20 cellular contexts compared by ENCODE assay signal in genomic region chr20:17062712-17063111, GRCh38.
DNase-seq lines count a peak whose midpoint lies in the region; ATAC-seq, FAIRE-seq and TF ChIP-seq lines count a peak whose summit lies in the region.
"Had no signal": no experiment of that assay in that cellular context is flagged by ENCODE, and none has a peak within 500 bp of the region (broad histone marks: within the 10 kb centered on the region; RNA-seq: fewer than 3 reads in every experiment).

No MANE protein-coding gene starts in this region.

- intact Hi-C loops in HepG2 (cut with micrococcal nuclease; ENCODE audit: unreplicated experiment) (no loop called here), right lobe of liver (cut with DNase I) (no loop called here), K562 (cut with micrococcal nuclease) (no loop called here)

- no peaks in the 10 kb centered on the region for H3K36me3 ChIP-seq in HepG2 (replicated peaks in 1 of 2; ENCODE audit: control insufficient read depth in 1 of 2, insufficient read depth in 2 of 2, low read length in 2 of 2)
- no peaks in the 10 kb centered on the region for H3K36me3 ChIP-seq in right lobe of liver
- no peaks in the 10 kb centered on the region for H3K36me3 ChIP-seq in K562 (ENCODE audit: control insufficient read depth, insufficient read depth, low read length)
- H3K36me3 ChIP-seq: BE2C, BLaER1 had no signal

- H3K27me3 ChIP-seq in HepG2 (ENCODE audit: control insufficient read depth in 1 of 2, insufficient read depth in 2 of 2, low read length in 2 of 2) = no peaks in the 10 kb centered on the region
- H3K27me3 ChIP-seq in right lobe of liver = no peaks in the 10 kb centered on the region
- no peaks in the 10 kb centered on the region for H3K27me3 ChIP-seq in K562 (ENCODE audit: control insufficient read depth in 2 of 2, insufficient read depth in 2 of 2, low read length in 2 of 2)
- H3K27me3 ChIP-seq: BE2C, BLaER1 had no signal

- FAIRE-seq in HepG2 (lab: Jason Lieb, UNC) (no peak), K562 (lab: Jason Lieb, UNC) (no peak)
- FAIRE-seq: G401.6, GM12891, GM19239 had no signal

- 2% methylated on average over 1 of the region's 1 CpG for WGBS in HepG2 (ENCODE audit: low lambda C conversion rate)
- 20% methylated on average over 1 of the region's 1 CpG for WGBS in right lobe of liver (ENCODE audit: insufficient coverage, low coverage, low lambda C conversion rate, missing lambda C conversion rate)
- 0% methylated on average over 1 of the region's 1 CpG for WGBS in K562 (ENCODE audit: insufficient coverage, low coverage, missing lambda C conversion rate)

- CTCF ChIA-PET in HepG2 (lab: Yijun Ruan, JAX; ENCODE audit: low intra/inter-chr PET ratio, low total read pairs) = no interaction called here
- CTCF ChIA-PET in K562 (lab: Yijun Ruan, JAX; ENCODE audit: low intra/inter-chr PET ratio) = no interaction called here

- no peak for DNase-seq in HepG2 (ENCODE audit: low spot score)
- no peak for DNase-seq in right lobe of liver
- no peak for DNase-seq in K562 (ENCODE audit: extremely low read depth in 1 of 4, low spot score in 3 of 4)
- DNase-seq in DMS114 treated with DMSO at 0.1 percent for 48 hours (lab: John Stamatoyannopoulos, UW; ENCODE audit: unreplicated experiment) = no peak
- DNase-seq: ACHN; BE2C; C1 segment of cervical spinal cord; CD4-positive, alpha-beta memory T cell; CD4-positive, CD25-positive, alpha-beta regulatory T cell; CD8-positive, alpha-beta memory T cell; COR-L47; DMS 273 treated with DMSO at 0.1 percent for 48 hours; DMS79 treated with DMSO at 0.1 percent for 48 hours; GF-D8 had no signal

- TF ChIP-seq EP300 in HepG2 (IDR thresholded peaks at IDR 0.05; ENCODE audit: low read depth in 2 of 2, low read length in 2 of 2) (no peak), HepG2 (CRISPR knock-in tag; IDR thresholded peaks at IDR 0.05; ENCODE audit: borderline replicate concordance) (no peak), K562 (IDR thresholded peaks at IDR 0.05; ENCODE audit: low read length) (no peak)

- TF ChIP-seq POLR2A in HepG2 (IDR thresholded peaks at IDR 0.05; ENCODE audit: insufficient read depth in 1 of 2, low read depth in 2 of 2, low read length in 2 of 2) (no peak), right lobe of liver (IDR thresholded peaks at IDR 0.05) (no peak), K562 (conservative IDR thresholded peaks at IDR 0.05) (no peak)

- H3K79me2 ChIP-seq in HepG2 (ENCODE audit: insufficient read depth, low read length) (no peaks in the 10 kb centered on the region), K562 (ENCODE audit: control insufficient read depth, insufficient read depth, low read length) (no peaks in the 10 kb centered on the region)

- H4K20me1 ChIP-seq in HepG2 (ENCODE audit: insufficient read depth, low read length) = no peaks in the 10 kb centered on the region
- no peaks in the 10 kb centered on the region for H4K20me1 ChIP-seq in K562 (replicated peaks; ENCODE audit: control insufficient read depth, insufficient read depth, low read length)
- H4K20me1 ChIP-seq: BLaER1 had no signal

- H2AFZ ChIP-seq in HepG2 (ENCODE audit: low read length) (no peak overlapping the region), K562 (ENCODE audit: low read depth, low read length) (no peak overlapping the region)

- BruUV-seq in HepG2 (replicated peaks; lab: Mats Ljungman, UMichigan) = no TSS peak
- BruUV-seq in K562 (replicated peaks; lab: Mats Ljungman, UMichigan) = no TSS peak

- TF ChIP-seq CTCF in HepG2 (CRISPR knock-in tag; IDR thresholded peaks at IDR 0.05) (no peak), right lobe of liver (IDR thresholded peaks at IDR 0.05) (no peak), K562 (IDR thresholded peaks at IDR 0.05 in 2 of 3, conservative IDR thresholded peaks at IDR 0.05 in 1 of 3; ENCODE audit: insufficient read depth in 2 of 3, low read depth in 1 of 3, low read length in 3 of 3) (no peak)

- H3K9ac ChIP-seq in HepG2 (ENCODE audit: insufficient read depth, low read depth, low read length) (no peak overlapping the region), K562 (ENCODE audit: insufficient read depth in 1 of 2, low read depth in 2 of 2, low read length in 2 of 2) (no peak overlapping the region)
- H3K9ac ChIP-seq: BLaER1 had no signal

- H3K4me3 ChIP-seq in HepG2 (replicated peaks in 1 of 3; ENCODE audit: insufficient read depth in 1 of 3, low read depth in 2 of 3, low read length in 3 of 3) (no peak overlapping the region), right lobe of liver (no peak overlapping the region), K562 (no peak overlapping the region)
- H3K4me3 ChIP-seq: BLaER1 had no signal

- no peak for ATAC-seq in HepG2
- ATAC-seq in right lobe of liver = no peak
- no peak for ATAC-seq in K562
- ATAC-seq in HG03280 (IDR thresholded peaks at IDR 0.05; ENCODE audit: unreplicated experiment) = no peak

- H3K4me1 ChIP-seq in HepG2 (ENCODE audit: insufficient read depth, low read length) (no peaks in the 10 kb centered on the region), right lobe of liver (no peaks in the 10 kb centered on the region), K562 (replicated peaks in 1 of 2; ENCODE audit: control insufficient read depth in 2 of 2, insufficient read depth in 2 of 2, low read length in 2 of 2) (no peaks in the 10 kb centered on the region)
- H3K4me1 ChIP-seq: BE2C had no signal

- H3K27ac ChIP-seq in HepG2 (ENCODE audit: extremely low read length, insufficient read depth, low read length) (no peak overlapping the region), right lobe of liver (no peak overlapping the region), K562 (ENCODE audit: extremely low read depth, low read depth, low read length) (no peak overlapping the region)
- H3K27ac ChIP-seq: 22Rv1, BLaER1 had no signal

- H3K9me1 ChIP-seq in K562 (ENCODE audit: control insufficient read depth, insufficient read depth, low read length) = no peaks in the 10 kb centered on the region

- no peak overlapping the region for H3K4me2 ChIP-seq in HepG2 (ENCODE audit: low read depth, low read length)
- H3K4me2 ChIP-seq in K562 (ENCODE audit: insufficient read depth, low read length) = no peak overlapping the region
- H3K4me2 ChIP-seq: BLaER1 had no signal

- POLR2A ChIA-PET in HepG2 (lab: Yijun Ruan, JAX) (no interaction called here), K562 (lab: Yijun Ruan, JAX) (no interaction called here)

- no peak for TF ChIP-seq RAD21 in HepG2 (CRISPR knock-in tag; IDR thresholded peaks at IDR 0.05)
- no peak for TF ChIP-seq RAD21 in K562 (CRISPR knock-in tag; conservative IDR thresholded peaks at IDR 0.05 in 1 of 2, IDR thresholded peaks at IDR 0.05 in 1 of 2)

- H3K9me3 ChIP-seq in HepG2 (ENCODE audit: low read length) (peaks cover 36% of the 10 kb centered on the region), right lobe of liver (no peaks in the 10 kb centered on the region), K562 (replicated peaks; ENCODE audit: control insufficient read depth, insufficient read depth, low read depth, low read length) (no peaks in the 10 kb centered on the region)
- H3K9me3 ChIP-seq: BE2C had no signal

- in situ Hi-C loops in HepG2 (cut with HindIII; ENCODE audit: extremely low pct_ligation_motif_present, low pct_unique_long_range_greater_than_20kb) = no loop called here
- in situ Hi-C loops in K562 (cut with MboI) = no loop called here

TF ChIP-seq in HepG2, 621 proteins besides CTCF, POLR2A, EP300 and RAD21:
- no peak for TF ChIP-seq GPN1 (CRISPR knock-in tag; IDR thresholded peaks at IDR 0.05; ENCODE audit: borderline replicate concordance)
- TF ChIP-seq MAFK (conservative IDR thresholded peaks at IDR 0.05 in 1 of 2, IDR thresholded peaks at IDR 0.05 in 1 of 2; ENCODE audit: low read length in 2 of 2) = peak; percentile 98
- TF ChIP-seq MAFF (IDR thresholded peaks at IDR 0.05; ENCODE audit: low read depth, low read length) = peak; percentile 97
- no peak for TF ChIP-seq ZBTB3 (CRISPR knock-in tag; IDR thresholded peaks at IDR 0.05; ENCODE audit: borderline replicate concordance, low read depth)
- TF ChIP-seq ZNF335 (CRISPR knock-in tag; IDR thresholded peaks at IDR 0.05) = no peak
- TF ChIP-seq ZKSCAN5 (CRISPR knock-in tag; IDR thresholded peaks at IDR 0.05) = no peak
- TF ChIP-seq ZNF3 (CRISPR knock-in tag; IDR thresholded peaks at IDR 0.05) = no peak
- TF ChIP-seq HOXA7 (CRISPR knock-in tag; IDR thresholded peaks at IDR 0.05) = no peak

TF ChIP-seq in K562, 482 proteins besides CTCF, POLR2A, EP300 and RAD21 (continues in another document):
- TF ChIP-seq ZZZ3 (IDR thresholded peaks at IDR 0.05) (no peak), MEIS2 (IDR thresholded peaks at IDR 0.05; ENCODE audit: partially characterized antibody) (no peak), SNRNP70 (optimal IDR thresholded peaks at IDR 0.05; ENCODE audit: low read depth, low read length) (no peak), C11orf30 (IDR thresholded peaks at IDR 0.05; ENCODE audit: low read depth) (0 out of 2 replicates have a peak, but pooled peaks have one; percentile 5), HBP1 (CRISPR knock-in tag; IDR thresholded peaks at IDR 0.05) (no peak), ZNF311 (CRISPR knock-in tag; IDR thresholded peaks at IDR 0.05) (no peak), ZNF830 (CRISPR knock-in tag; IDR thresholded peaks at IDR 0.05) (no peak), FOXA3 (CRISPR knock-in tag; conservative IDR thresholded peaks at IDR 0.05 in 1 of 2, IDR thresholded peaks at IDR 0.05 in 1 of 2) (no peak), ESRRB (CRISPR knock-in tag; IDR thresholded peaks at IDR 0.05; ENCODE audit: borderline replicate concordance) (no peak), ZSCAN29 (IDR thresholded peaks at IDR 0.05) (no peak)

Comparison
In these comparisons a context has a peak if more than half of its experiments do, and no peak if none do; other contexts are left out.
1. Of the 241 proteins assayed by ChIP-seq in both HepG2 and K562: peak only in HepG2: none; only in K562: MAFG; in both: MAFF and MAFK; in neither: 238.